Comparison of ENCODE assay signal across 23 cellular contexts in genomic region chr15:25465835-25466234, GRCh38. TPM values are rescaled to one million over a fixed set of nuclear protein-coding genes. Genes with fewer than 3 reads are reported as not detected.
DNase-seq lines count a peak whose midpoint lies in the region; ATAC-seq and TF ChIP-seq lines count a peak whose summit lies in the region.
"Had no signal": no experiment of that assay in that cellular context is flagged by ENCODE, and none has a peak within 500 bp of the region (broad histone marks: within the 10 kb centered on the region; RNA-seq: fewer than 3 reads in every experiment).

No MANE protein-coding gene starts in this region.

- H3K36me3 ChIP-seq in breast epithelium (no peaks in the 10 kb centered on the region), lung (ENCODE audit: control insufficient read depth in 2 of 2, insufficient read depth in 2 of 2, low read length in 2 of 2) (no peaks in the 10 kb centered on the region)
- H3K36me3 ChIP-seq: esophagus squamous epithelium, gastroesophageal sphincter had no signal

- no peaks in the 10 kb centered on the region for H3K9me3 Mint-ChIP-seq in endothelial cell (ENCODE audit: unreplicated experiment)
- H3K9me3 Mint-ChIP-seq: type B pancreatic cell had no signal

- H3K27ac Mint-ChIP-seq in endothelial cell (ENCODE audit: unreplicated experiment): no peak overlapping the region
- H3K27ac Mint-ChIP-seq: activated naive CD4-positive, alpha-beta T cell treated with anti-CD3 and anti-CD28 coated beads for 36 hours; CD8-positive, alpha-beta memory T cell; type B pancreatic cell had no signal

- WGBS in lung, 2 donors: 56 to 86% methylated on average over 1 of the region's 1 CpG

- no peaks in the 10 kb centered on the region for H3K4me1 Mint-ChIP-seq in endothelial cell (ENCODE audit: unreplicated experiment)
- H3K4me1 Mint-ChIP-seq: CD8-positive, alpha-beta memory T cell had no signal

- intact Hi-C loops in breast epithelium (cut with DNase I; ENCODE audit: low total_unique reads): no loop called here

- DNase-seq in G401 (ENCODE audit: low spot score): peak; percentile 46
- DNase-seq in NCI-H1105 (lab: John Stamatoyannopoulos, UW): peak; percentile 81
- DNase-seq in breast epithelium (ENCODE audit: low spot score in 2 of 2): peak; percentile 34 to 65
- peak; percentile 91 for DNase-seq in lung (ENCODE audit: low spot score)
- DNase-seq in endothelial cell (ENCODE audit: low spot score): no peak
- no peak for DNase-seq in stimulated activated CD4-positive, alpha-beta T cell treated with anti-CD3 and anti-CD28 coated beads, Interleukin-15, amount 100 ng/mL, for 24 hours
- DNase-seq in DMS53 treated with DMSO at 0.1 percent for 48 hours (lab: John Stamatoyannopoulos, UW; ENCODE audit: unreplicated experiment): no peak
- no peak for DNase-seq in activated naive CD4-positive, alpha-beta T cell treated with Interleukin-2 at 50 U/mL for 16 hours
- DNase-seq: activated CD8-positive, alpha-beta memory T cell treated with anti-CD3 and anti-CD28 coated beads for 24 hours; activated naive CD4-positive, alpha-beta T cell treated with anti-CD3 and anti-CD28 coated beads for 36 hours; activated T-cell treated with anti-CD3 and anti-CD28 coated beads, Interleukin-2, amount 50 U/mL, for 4 hours; anterior cingulate cortex; CD8-positive, alpha-beta memory T cell; esophagus squamous epithelium; MM.1S; NCI-H187; NCI-H524 treated with DMSO at 0.1 percent for 48 hours; stimulated activated naive CD4-positive, alpha-beta T cell treated with Interleukin-2 at 50 U/mL for 16 hours had no signal

- H3K27me3 Mint-ChIP-seq in endothelial cell (ENCODE audit: unreplicated experiment): peaks cover 5% of the 10 kb centered on the region
- H3K27me3 Mint-ChIP-seq: type B pancreatic cell had no signal

- H3K36me3 Mint-ChIP-seq in endothelial cell (ENCODE audit: low read depth, unreplicated experiment): peaks cover 4% of the 10 kb centered on the region
- H3K36me3 Mint-ChIP-seq: type B pancreatic cell had no signal

- H3K27me3 ChIP-seq in breast epithelium: no peaks in the 10 kb centered on the region
- no peaks in the 10 kb centered on the region for H3K27me3 ChIP-seq in lung (ENCODE audit: control insufficient read depth, insufficient read depth)
- H3K27me3 ChIP-seq: esophagus squamous epithelium, gastroesophageal sphincter had no signal

- in situ Hi-C loops in G401 (cut with HindIII; ENCODE audit: low sequenced_read_pairs): no loop called here

- H3K4me1 ChIP-seq in breast epithelium (peaks cover 0 to 10% of the 10 kb centered on the region in 2 donors), lung (ENCODE audit: control insufficient read depth in 2 of 2, insufficient read depth in 2 of 2, low read length in 2 of 2) (peaks cover 0 to 3% of the 10 kb centered on the region in 2 donors)

- no peak overlapping the region for H3K4me3 ChIP-seq in breast epithelium
- H3K4me3 ChIP-seq in lung: no peak overlapping the region
- H3K4me3 ChIP-seq: esophagus squamous epithelium, gastroesophageal sphincter, skin epidermis had no signal

- ATAC-seq in lung (ENCODE audit: insufficient read depth, low FRiP score): no peak
- ATAC-seq: activated CD4-positive, CD25-positive, alpha-beta regulatory T cell treated with anti-CD3 and anti-CD28 coated beads, Interleukin-2, amount 50 U/mL, for 24 hours; activated T-cell treated with anti-CD3 and anti-CD28 coated beads, Interleukin-2, amount 50 U/mL, for 4 hours; gastroesophageal sphincter; HCT116 had no signal

- H3K9me3 ChIP-seq in breast epithelium: no peaks in the 10 kb centered on the region
- no peaks in the 10 kb centered on the region for H3K9me3 ChIP-seq in lung (ENCODE audit: control insufficient read depth in 2 of 2, insufficient read depth in 1 of 2, low read length in 1 of 2)
- H3K9me3 ChIP-seq: esophagus squamous epithelium, gastroesophageal sphincter had no signal

- no peak for TF ChIP-seq POLR2A in breast epithelium (IDR thresholded peaks at IDR 0.05)

- TF ChIP-seq CTCF in breast epithelium (IDR thresholded peaks at IDR 0.05): no peak
- no peak for TF ChIP-seq CTCF in lung (IDR thresholded peaks at IDR 0.05; ENCODE audit: control extremely low read depth, extremely low read depth)
- TF ChIP-seq CTCF in endothelial cell (IDR thresholded peaks at IDR 0.05; ENCODE audit: unreplicated experiment): no peak

- no peak overlapping the region for H3K4me3 Mint-ChIP-seq in endothelial cell (ENCODE audit: unreplicated experiment)
- H3K4me3 Mint-ChIP-seq: activated naive CD4-positive, alpha-beta T cell treated with anti-CD3 and anti-CD28 coated beads for 36 hours; activated T-cell treated with anti-CD3 and anti-CD28 coated beads, Interleukin-2, amount 50 U/mL, for 4 hours; CD8-positive, alpha-beta memory T cell; type B pancreatic cell had no signal

- H3K27ac ChIP-seq in breast epithelium (no peak overlapping the region), lung (ENCODE audit: low read depth in 1 of 2, low read length in 1 of 2) (no peak overlapping the region)
- H3K27ac ChIP-seq: esophagus squamous epithelium, gastroesophageal sphincter, skin epidermis had no signal

RNA-seq across cellular contexts. Expression of gene UBE3A, which starts 27.0 kb away (rescaled TPM):
- total RNA-seq in G401 (2014; rRNA removed; shearing (Covaris generic)): 76.9 and 118 TPM in 2 replicates
- total RNA-seq in breast epithelium (100 to 1,000 TPM in 1 of 3 donors, 10 to 100 TPM in 2; 60.2 to 103 (median 80.0) TPM), lung (100 to 1,000 TPM in 1 of 2 donors, 10 to 100 TPM in 1; 100.0 to 123 TPM), endothelial cell (ENCODE audit: unreplicated experiment) (102 TPM)
- polyA plus RNA-seq in lung: 10 to 100 TPM; 17.3 to 19.6 TPM

Comparison
In these comparisons a context has a peak if more than half of its experiments do, and no peak if none do; other contexts are left out.
1. DNase-seq: peak in G401 (single experiment), NCI-H1105 (single experiment), breast epithelium (2 of 2) and lung (single experiment); none in endothelial cell (single experiment), stimulated activated CD4-positive, alpha-beta T cell treated with anti-CD3 and anti-CD28 coated beads, Interleukin-15, amount 100 ng/mL, for 24 hours (single experiment), DMS53 treated with DMSO at 0.1 percent for 48 hours (single experiment) and activated naive CD4-positive, alpha-beta T cell treated with Interleukin-2 at 50 U/mL for 16 hours (single experiment).